Comparison of ENCODE assay signal across 18 cellular contexts in genomic region chr5:169331292-169331852, GRCh38. TPM values are rescaled to one million over a fixed set of nuclear protein-coding genes. Genes with fewer than 3 reads are reported as not detected.
DNase-seq lines count a peak whose midpoint lies in the region; ATAC-seq, FAIRE-seq and TF ChIP-seq lines count a peak whose summit lies in the region.
"Had no signal": no experiment of that assay in that cellular context is flagged by ENCODE, and none has a peak within 500 bp of the region (broad histone marks: within the 10 kb centered on the region; RNA-seq: fewer than 3 reads in every experiment).

No MANE protein-coding gene starts in this region.

- H4K20me1 ChIP-seq in hepatocyte (ENCODE audit: insufficient read depth, poor library complexity, severe bottlenecking), result no peaks in the 10 kb centered on the region
- H4K20me1 ChIP-seq: BLaER1 treated with 17β-estradiol and CSF1 and Interleukin-3, amounts not matched to agents 10 nM and 100 nM had no signal

- no peaks in the 10 kb centered on the region for H3K79me2 ChIP-seq in hepatocyte

- H3K27me3 ChIP-seq in hepatocyte (no peaks in the 10 kb centered on the region), upper lobe of right lung (no peaks in the 10 kb centered on the region), pancreas (no peaks in the 10 kb centered on the region)
- H3K27me3 ChIP-seq: adrenal gland; BLaER1 treated with 17β-estradiol and CSF1 and Interleukin-3, amounts not matched to agents 10 nM and 100 nM had no signal

- H3K4me1 ChIP-seq in hepatocyte (ENCODE audit: insufficient read depth) (peaks cover 4% of the 10 kb centered on the region), upper lobe of right lung (no peaks in the 10 kb centered on the region), pancreas (no peaks in the 10 kb centered on the region)
- H3K4me1 ChIP-seq: adrenal gland, left ventricle myocardium inferior had no signal

- intact Hi-C loops in upper lobe of right lung (cut with DNase I), result no loop called here
- intact Hi-C loops in pancreas (cut with DNase I), result no loop called here

- H3K4me2 ChIP-seq in hepatocyte, result no peak overlapping the region
- H3K4me2 ChIP-seq: BLaER1 treated with 17β-estradiol and CSF1 and Interleukin-3, amounts not matched to agents 10 nM and 100 nM had no signal

- H3K9me2 ChIP-seq in hepatocyte (replicated peaks; ENCODE audit: insufficient read depth), result no peaks in the 10 kb centered on the region

- no peak for ATAC-seq in upper lobe of right lung
- ATAC-seq in pancreas, result no peak
- ATAC-seq in HG02798 (IDR thresholded peaks at IDR 0.05; ENCODE audit: poor library complexity, unreplicated experiment), result no peak
- ATAC-seq: activated CD4-positive, alpha-beta T cell treated with anti-CD3 and anti-CD28 coated beads for 36 hours; mucosa of descending colon had no signal

- H3K36me3 ChIP-seq in hepatocyte (replicated peaks; ENCODE audit: insufficient read depth, low read depth) (no peaks in the 10 kb centered on the region), upper lobe of right lung (no peaks in the 10 kb centered on the region), pancreas (no peaks in the 10 kb centered on the region)
- H3K36me3 ChIP-seq: adrenal gland; BLaER1 treated with 17β-estradiol and CSF1 and Interleukin-3, amounts not matched to agents 10 nM and 100 nM; left ventricle myocardium inferior had no signal

- no peak overlapping the region for H2AFZ ChIP-seq in hepatocyte

- 60% methylated on average over 4 of the region's 4 CpGs for WGBS in hepatocyte (ENCODE audit: low lambda C conversion rate, missing lambda C conversion rate)
- WGBS in pancreas, 2 donors, result 63 to 66% methylated on average over 4 of the region's 4 CpGs

- H3K9me3 ChIP-seq in hepatocyte (ENCODE audit: low read depth) (no peaks in the 10 kb centered on the region), upper lobe of right lung (no peaks in the 10 kb centered on the region), pancreas (no peaks in the 10 kb centered on the region)
- H3K9me3 ChIP-seq: adrenal gland; BLaER1 treated with 17β-estradiol and CSF1 and Interleukin-3, amounts not matched to agents 10 nM and 100 nM; left ventricle myocardium inferior; mucosa of descending colon had no signal

- H3K27ac ChIP-seq in hepatocyte, result no peak overlapping the region
- no peak overlapping the region for H3K27ac ChIP-seq in upper lobe of right lung
- H3K27ac ChIP-seq in pancreas, result no peak overlapping the region
- H3K27ac ChIP-seq: adrenal gland; BLaER1 treated with 17β-estradiol and CSF1 and Interleukin-3, amounts not matched to agents 10 nM and 100 nM; dorsolateral prefrontal cortex; left ventricle myocardium inferior had no signal

- DNase-seq in GM03348 (ENCODE audit: low spot score) (peak; percentile 35), RPMI7951 (ENCODE audit: low read depth) (peak; percentile 46), hepatocyte (ENCODE audit: low spot score) (peak; percentile 55), upper lobe of right lung (no peak), SKM-1 (lab: John Stamatoyannopoulos, UW; ENCODE audit: unreplicated experiment) (no peak), pancreas (no peak)
- DNase-seq: activated CD4-positive, alpha-beta T cell treated with anti-CD3 and anti-CD28 coated beads for 36 hours; dorsolateral prefrontal cortex; left ventricle myocardium inferior; mucosa of descending colon; NCI-H2029; NK-92 treated with Interleukin-12 subunit alpha and Interleukin-12 subunit beta, amount 100 ng/mL, for 24 hours; retina; stimulated activated CD4-positive, alpha-beta T cell treated with anti-CD3 and anti-CD28 coated beads, Interleukin-12 subunit alpha, Interleukin-12 subunit beta, amount 100 ng/mL, for 4 hours had no signal

- no peak overlapping the region for H3K4me3 ChIP-seq in hepatocyte
- H3K4me3 ChIP-seq in upper lobe of right lung, result no peak overlapping the region
- H3K4me3 ChIP-seq in pancreas, result no peak overlapping the region
- H3K4me3 ChIP-seq: adrenal gland; BLaER1 treated with 17β-estradiol and CSF1 and Interleukin-3, amounts not matched to agents 10 nM and 100 nM; dorsolateral prefrontal cortex; left ventricle myocardium inferior; mucosa of descending colon had no signal

- peak; percentile 22 for TF ChIP-seq CTCF in hepatocyte (IDR thresholded peaks at IDR 0.05; ENCODE audit: poor library complexity)
- peak; percentile 14 for TF ChIP-seq CTCF in upper lobe of right lung (IDR thresholded peaks at IDR 0.05)
- no peak for TF ChIP-seq CTCF in pancreas (IDR thresholded peaks at IDR 0.05)

- FAIRE-seq in pancreas (lab: Jason Lieb, UNC), result no peak
- FAIRE-seq: GM12891 had no signal

RNA-seq across cellular contexts. Expression of gene SLIT3, which starts 30.4 kb away (rescaled TPM):
- 0.72 and 1.3 TPM in 2 replicates for total RNA-seq in RPMI7951 (2014; rRNA removed; shearing (Covaris generic))
- total RNA-seq in hepatocyte (43.8 and 58.4 TPM in 2 replicates), upper lobe of right lung (70.0 TPM), pancreas (10 to 100 TPM in 1 of 6 donors, 1 to 10 TPM in 5; 1.5 to 11.4 (median 4.9) TPM)
- polyA plus RNA-seq in hepatocyte (96.7 and 104 TPM in 2 replicates), pancreas (1 to 10 TPM; 1.1 to 1.4 TPM)

Comparison
In these comparisons a context has a peak if more than half of its experiments do, and no peak if none do; other contexts are left out.
1. DNase-seq: peak in GM03348 (single experiment), RPMI7951 (single experiment) and hepatocyte (single experiment); none in upper lobe of right lung (single experiment), SKM-1 (single experiment) and pancreas (0 of 6).
2. CTCF ChIP-seq: peak in hepatocyte (single experiment) and upper lobe of right lung (single experiment); none in pancreas (0 of 4).